11 cellular contexts compared by ENCODE assay signal in the genomic region with DNA sequence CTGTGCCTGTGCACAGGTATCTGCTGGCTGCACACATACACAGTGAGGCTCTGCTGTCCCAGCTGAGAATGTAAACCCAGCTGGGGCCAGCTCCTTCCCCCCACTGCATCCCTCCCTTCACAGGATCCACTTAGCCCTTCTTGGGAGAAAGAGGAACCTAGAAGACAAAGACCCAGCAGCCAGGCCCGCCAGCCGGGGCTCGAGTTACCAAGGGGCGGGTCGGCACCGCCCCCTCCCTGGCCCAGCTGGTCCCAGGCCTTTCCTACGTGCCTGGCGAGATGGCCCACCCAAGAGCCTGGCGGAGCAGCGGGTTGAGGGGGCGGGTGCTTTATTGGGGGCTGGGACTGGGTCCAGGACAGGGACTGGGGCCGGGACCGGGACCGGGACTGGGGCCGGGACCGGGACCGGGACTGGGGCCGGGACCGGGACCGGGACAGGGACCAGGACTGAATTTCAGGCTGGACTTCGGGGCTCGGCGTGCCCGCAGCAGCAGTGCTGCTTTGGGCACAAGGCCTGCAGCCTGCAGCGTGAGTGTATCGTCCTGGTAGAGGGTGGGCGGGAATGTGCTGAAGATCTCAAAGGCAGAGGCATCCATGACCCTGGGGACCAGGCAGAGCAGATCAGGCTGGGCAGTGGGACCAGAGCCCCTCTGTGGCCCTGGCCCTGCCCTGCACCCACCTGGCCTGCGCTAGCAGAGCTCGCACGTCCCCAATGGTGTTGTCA. TPM values are rescaled to one million over a fixed set of nuclear protein-coding genes. Genes with fewer than 3 reads are reported as not detected.
DNase-seq lines count a peak whose midpoint lies in the region; ATAC-seq and TF ChIP-seq lines count a peak whose summit lies in the region.
"Had no signal": no experiment of that assay in that cellular context is flagged by ENCODE, and none has a peak within 500 bp of the region (broad histone marks: within the 10 kb centered on the region; RNA-seq: fewer than 3 reads in every experiment).

No MANE protein-coding gene starts in this region.

- H3K4me3 ChIP-seq in fibroblast of villous mesenchyme (ENCODE audit: low read depth, low read length) (no peak overlapping the region), smooth muscle cell (peak overlapping the region; percentile 67)
- H3K4me3 ChIP-seq: A549, thyroid gland had no signal

- CTCF ChIA-PET in T-cell (lab: Charles Lee) = no interaction called here

- peaks cover 38% of the 10 kb centered on the region for H4K20me1 ChIP-seq in smooth muscle cell (ENCODE audit: low read depth)

- ATAC-seq in T-cell (replicated peaks in 1 of 4) = no peak
- ATAC-seq in HG02870 (IDR thresholded peaks at IDR 0.05; ENCODE audit: unreplicated experiment) = no peak
- ATAC-seq: A549, left colon had no signal

- H3K4me2 ChIP-seq in smooth muscle cell = peak overlapping the region; percentile 94

- no peaks in the 10 kb centered on the region for H3K27me3 ChIP-seq in smooth muscle cell (ENCODE audit: low read depth)
- H3K27me3 ChIP-seq: thyroid gland had no signal

- peaks cover 84 to 90% (median 89%) of the 10 kb centered on the region in 3 donors for H3K4me1 Mint-ChIP-seq in T-cell

- H3K36me3 ChIP-seq in smooth muscle cell (ENCODE audit: low read depth) = no peaks in the 10 kb centered on the region

- POLR2A ChIA-PET in T-cell (lab: Charles Lee) = interaction anchor here (0.5 to 0.6 kb wide), 3 partner anchors 11 to 1285 kb away, joined by 3 to 4 read pairs (median 4); no protein-coding TSS in a partner anchor

- WGBS in smooth muscle cell (ENCODE audit: low lambda C conversion rate) = 54% methylated on average over 27 of the region's 30 CpGs

- peaks cover 52% of the 10 kb centered on the region for H3K4me1 ChIP-seq in smooth muscle cell (ENCODE audit: low read depth)

- peaks cover 26% of the 10 kb centered on the region for H3K36me3 Mint-ChIP-seq in T-cell

- H3K27ac Mint-ChIP-seq in T-cell = peak overlapping the region; percentile 99 to 100

- no peaks in the 10 kb centered on the region for H3K27me3 Mint-ChIP-seq in T-cell

- no peaks in the 10 kb centered on the region for H3K79me2 ChIP-seq in smooth muscle cell (ENCODE audit: low read depth)

- no peak overlapping the region for H3K9ac ChIP-seq in smooth muscle cell (ENCODE audit: low read depth)

- H2AFZ ChIP-seq in smooth muscle cell (ENCODE audit: low read depth) = no peak overlapping the region

- H3K4me3 Mint-ChIP-seq in T-cell = peak overlapping the region; percentile 90 to 94 (median 91)

- DNase-seq in NCI-H2107 treated with DMSO at 0.1 percent for 48 hours (lab: John Stamatoyannopoulos, UW; ENCODE audit: unreplicated experiment) (peak; percentile 20), NCI-H2107 (lab: John Stamatoyannopoulos, UW) (no peak), T-cell (no peak), fibroblast of villous mesenchyme (ENCODE audit: low read depth) (peak; percentile 38), smooth muscle cell (lab: John Stamatoyannopoulos, UW; ENCODE audit: unreplicated experiment) (peak; percentile 17), NCI-H510A treated with DMSO at 0.1 percent for 48 hours (lab: John Stamatoyannopoulos, UW) (no peak)
- no peak for DNase-seq in stimulated activated CD4-positive, alpha-beta T cell treated with anti-CD3 and anti-CD28 coated beads, Interleukin-1b, Interleukin-23, amount 100 ng/mL, for 48 hours
- DNase-seq: thyroid gland had no signal

- peak overlapping the region; percentile 96 for H3K27ac ChIP-seq in smooth muscle cell (ENCODE audit: low read depth)
- H3K27ac ChIP-seq: thyroid gland had no signal

- H3K9me3 Mint-ChIP-seq in T-cell = no peaks in the 10 kb centered on the region

- TF ChIP-seq CTCF in fibroblast of villous mesenchyme (IDR thresholded peaks at IDR 0.05; ENCODE audit: insufficient read depth, low read depth, low read length) = no peak
- no peak for TF ChIP-seq CTCF in smooth muscle cell (IDR thresholded peaks at IDR 0.05; ENCODE audit: borderline replicate concordance, insufficient read depth, poor library complexity, severe bottlenecking)

- H3F3A ChIP-seq in smooth muscle cell (ENCODE audit: low read depth) = peaks cover 28% of the 10 kb centered on the region

- H3K9me3 ChIP-seq in smooth muscle cell (replicated peaks; ENCODE audit: low read depth) = no peaks in the 10 kb centered on the region
- H3K9me3 ChIP-seq: A549, thyroid gland had no signal

RNA-seq across cellular contexts. Expression of a gene that starts 2.2 kb away (rescaled TPM):
- total RNA-seq in T-cell (100 to 1,000 TPM; 218 to 457 (median 370) TPM), fibroblast of villous mesenchyme (18.1 and 26.4 TPM in 2 replicates), smooth muscle cell (162 and 241 TPM in 2 replicates)
- polyA plus RNA-seq in smooth muscle cell = 1,359 and 1,367 TPM in 2 replicates

RNA-seq across cellular contexts. Expression of a gene that starts 24.3 kb away (rescaled TPM):
- total RNA-seq in T-cell = 100 to 1,000 TPM in 3 of 5 donors, 10 to 100 TPM in 2; 39.5 to 112 (median 104) TPM
- total RNA-seq in fibroblast of villous mesenchyme = 2.9 and 5.6 TPM in 2 replicates
- 3.3 and 4.8 TPM in 2 replicates for total RNA-seq in smooth muscle cell
- polyA plus RNA-seq in smooth muscle cell = 17.7 and 20.3 TPM in 2 replicates

RNA-seq across cellular contexts. Expression of a gene that starts 35.6 kb away (rescaled TPM):
- total RNA-seq in T-cell (1,000 to 10,000 TPM in 4 of 5 donors, 100 to 1,000 TPM in 1; 994 to 1,121 (median 1,054) TPM), fibroblast of villous mesenchyme (not detected in 2 replicates), smooth muscle cell (1.1 TPM in 1 of 2 replicates, not detected in the other)
- polyA plus RNA-seq in smooth muscle cell = 0.39 and 1.3 TPM in 2 replicates
- polyA plus RNA-seq: A549 had no signal

RNA-seq across cellular contexts. Expression of a gene that starts 48.1 kb away (rescaled TPM):
- total RNA-seq in T-cell (10 to 100 TPM; 14.2 to 28.5 (median 20.7) TPM), fibroblast of villous mesenchyme (9.3 and 13.0 TPM in 2 replicates), smooth muscle cell (6.0 and 7.9 TPM in 2 replicates)
- polyA plus RNA-seq in smooth muscle cell = 3.9 and 8.0 TPM in 2 replicates

Comparison
In these comparisons a context has a peak if more than half of its experiments do, and no peak if none do; other contexts are left out.
1. DNase-seq: peak in NCI-H2107 treated with DMSO at 0.1 percent for 48 hours (single experiment), fibroblast of villous mesenchyme (single experiment) and smooth muscle cell (single experiment); none in NCI-H2107 (single experiment), T-cell (0 of 34), stimulated activated CD4-positive, alpha-beta T cell treated with anti-CD3 and anti-CD28 coated beads, Interleukin-1b, Interleukin-23, amount 100 ng/mL, for 48 hours (single experiment) and NCI-H510A treated with DMSO at 0.1 percent for 48 hours (single experiment).
2. RNA of a gene that starts 35.6 kb away (total RNA-seq): 994 to 1,121 TPM in T-cell; 1.1 TPM in smooth muscle cell and not detected in fibroblast of villous mesenchyme; every median in the first group is over 100 times any median in the second.